In the genomic region with DNA sequence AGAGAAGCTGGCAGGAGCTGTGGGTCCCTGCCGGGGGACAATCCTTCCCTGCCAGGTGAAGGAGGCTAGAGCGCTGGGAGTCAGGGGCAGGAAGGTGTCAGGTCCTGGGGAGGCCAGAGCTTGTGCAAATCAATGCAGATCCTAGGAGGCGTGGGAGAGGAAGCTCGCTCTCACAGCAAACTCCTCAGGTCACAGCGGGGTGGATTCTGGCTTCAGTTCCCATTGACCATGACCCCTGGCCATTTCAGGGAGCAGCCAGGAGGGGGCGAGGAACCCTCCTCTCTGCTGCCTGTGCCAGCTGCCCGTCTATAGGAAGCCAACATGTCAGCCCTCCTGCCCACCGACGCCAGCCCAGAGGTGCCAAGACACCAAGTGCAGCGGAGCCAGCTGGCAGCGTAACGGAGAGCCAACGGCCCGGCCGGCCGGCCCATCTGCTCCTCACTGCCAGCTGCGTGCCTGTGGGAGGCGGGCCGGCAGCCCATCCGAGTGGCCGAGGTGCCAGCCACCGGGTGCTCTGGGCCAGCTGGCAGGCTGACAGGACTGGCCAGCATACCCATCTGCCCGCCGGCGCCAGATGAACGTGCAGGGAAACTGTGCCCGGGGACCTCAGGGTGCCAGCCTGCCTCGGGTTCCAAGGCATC, we compare ENCODE assay signal across 11 cellular contexts.
DNase-seq lines count a peak whose midpoint lies in the region; ATAC-seq and TF ChIP-seq lines count a peak whose summit lies in the region.
"Had no signal": no experiment of that assay in that cellular context is flagged by ENCODE, and none has a peak within 500 bp of the region (broad histone marks: within the 10 kb centered on the region; RNA-seq: fewer than 3 reads in every experiment).

No MANE protein-coding gene starts in this region.

- H3K36me3 Mint-ChIP-seq in natural killer cell treated with Interleukin-12 subunit alpha and Interleukin-12 subunit beta and Interleukin-15 and Interleukin-18, amount 100 ng/mL, for 72 hours: no peaks in the 10 kb centered on the region
- H3K36me3 Mint-ChIP-seq: CD8-positive, alpha-beta memory T cell had no signal

- H3K4me1 Mint-ChIP-seq in natural killer cell treated with Interleukin-12 subunit alpha and Interleukin-12 subunit beta and Interleukin-15 and Interleukin-18, amount 100 ng/mL, for 72 hours (ENCODE audit: low read depth in 2 of 2): no peaks in the 10 kb centered on the region
- H3K4me1 Mint-ChIP-seq: activated B cell treated with CpG ODN at 0.5 μM for 24 hours; CD8-positive, alpha-beta memory T cell had no signal

- H3K27me3 ChIP-seq in AG04450 (ENCODE audit: control insufficient read depth, insufficient read depth, low read length): peaks cover 28% of the 10 kb centered on the region

- H3K27me3 Mint-ChIP-seq in natural killer cell treated with Interleukin-12 subunit alpha and Interleukin-12 subunit beta and Interleukin-15 and Interleukin-18, amount 100 ng/mL, for 72 hours: peaks cover 20 to 32% of the 10 kb centered on the region in 2 donors

- POLR2A ChIA-PET in AG04450 (lab: Yijun Ruan, JAX): no interaction called here

- no peak overlapping the region for H3K27ac ChIP-seq in AG04450 (ENCODE audit: low read depth, low read length)

- CTCF ChIA-PET in AG04450 (lab: Charles Lee): no interaction called here

- H3K4me3 ChIP-seq in AG04450 (ENCODE audit: low read depth, low read length) (no peak overlapping the region), cardiac fibroblast (replicated peaks in 1 of 2; ENCODE audit: low read depth in 2 of 2, low read length in 2 of 2) (no peak overlapping the region)
- H3K4me3 ChIP-seq: K562 had no signal

- no peaks in the 10 kb centered on the region; the same call in none of the 2 replicates for H3K9me3 ChIP-seq in AG04450 (ENCODE audit: control insufficient read depth, insufficient read depth, low read length)

- TF ChIP-seq CTCF in AG04450 (IDR thresholded peaks at IDR 0.05; ENCODE audit: low read depth, low read length) (peak; percentile 33), cardiac fibroblast (IDR thresholded peaks at IDR 0.05; ENCODE audit: low read depth, low read length) (peak; percentile 19)

- no peak overlapping the region for H3K4me3 Mint-ChIP-seq in natural killer cell treated with Interleukin-12 subunit alpha and Interleukin-12 subunit beta and Interleukin-15 and Interleukin-18, amount 100 ng/mL, for 72 hours
- H3K4me3 Mint-ChIP-seq: activated B cell treated with CpG ODN at 0.5 μM for 24 hours; CD8-positive, alpha-beta memory T cell had no signal

- H3K27ac Mint-ChIP-seq in natural killer cell treated with Interleukin-12 subunit alpha and Interleukin-12 subunit beta and Interleukin-15 and Interleukin-18, amount 100 ng/mL, for 72 hours: no peak overlapping the region
- H3K27ac Mint-ChIP-seq: activated B cell treated with CpG ODN at 0.5 μM for 24 hours; CD8-positive, alpha-beta memory T cell had no signal

- no peaks in the 10 kb centered on the region for H3K9me3 Mint-ChIP-seq in natural killer cell treated with Interleukin-12 subunit alpha and Interleukin-12 subunit beta and Interleukin-15 and Interleukin-18, amount 100 ng/mL, for 72 hours

- no peak for ATAC-seq in natural killer cell treated with Interleukin-12 subunit alpha and Interleukin-12 subunit beta and Interleukin-15 and Interleukin-18, amount 100 ng/mL, for 72 hours
- ATAC-seq: K562 had no signal

- no peak for DNase-seq in AG04450 (ENCODE audit: low read depth, low spot score)
- peak; percentile 81 for DNase-seq in NCI-H1092 (lab: John Stamatoyannopoulos, UW)
- DNase-seq in cardiac fibroblast (ENCODE audit: low read depth in 2 of 2): no peak
- peak; percentile 63 for DNase-seq in left kidney (ENCODE audit: low read depth, low spot score)
- DNase-seq in activated effector memory CD4-positive, alpha-beta T cell treated with Interleukin-2 at 50 U/mL for 16 hours: no peak
- DNase-seq in T-helper 2 cell: no peak
- no peak for DNase-seq in activated CD4-positive, alpha-beta T cell treated with anti-CD3 and anti-CD28 coated beads for 48 hours
- DNase-seq in natural killer cell treated with Interleukin-12 subunit alpha and Interleukin-12 subunit beta and Interleukin-15 and Interleukin-18, amount 100 ng/mL, for 72 hours (ENCODE audit: low spot score): no peak
- DNase-seq: activated B cell treated with CpG ODN at 0.5 μM for 24 hours; CD8-positive, alpha-beta memory T cell had no signal

Comparison
In these comparisons a context has a peak if more than half of its experiments do, and no peak if none do; other contexts are left out.
1. DNase-seq: peak in NCI-H1092 (single experiment) and left kidney (single experiment); none in AG04450 (single experiment), cardiac fibroblast (0 of 2), activated effector memory CD4-positive, alpha-beta T cell treated with Interleukin-2 at 50 U/mL for 16 hours (single experiment), T-helper 2 cell (0 of 5), activated CD4-positive, alpha-beta T cell treated with anti-CD3 and anti-CD28 coated beads for 48 hours (single experiment) and natural killer cell treated with Interleukin-12 subunit alpha and Interleukin-12 subunit beta and Interleukin-15 and Interleukin-18, amount 100 ng/mL, for 72 hours (single experiment).